In the genomic region with DNA sequence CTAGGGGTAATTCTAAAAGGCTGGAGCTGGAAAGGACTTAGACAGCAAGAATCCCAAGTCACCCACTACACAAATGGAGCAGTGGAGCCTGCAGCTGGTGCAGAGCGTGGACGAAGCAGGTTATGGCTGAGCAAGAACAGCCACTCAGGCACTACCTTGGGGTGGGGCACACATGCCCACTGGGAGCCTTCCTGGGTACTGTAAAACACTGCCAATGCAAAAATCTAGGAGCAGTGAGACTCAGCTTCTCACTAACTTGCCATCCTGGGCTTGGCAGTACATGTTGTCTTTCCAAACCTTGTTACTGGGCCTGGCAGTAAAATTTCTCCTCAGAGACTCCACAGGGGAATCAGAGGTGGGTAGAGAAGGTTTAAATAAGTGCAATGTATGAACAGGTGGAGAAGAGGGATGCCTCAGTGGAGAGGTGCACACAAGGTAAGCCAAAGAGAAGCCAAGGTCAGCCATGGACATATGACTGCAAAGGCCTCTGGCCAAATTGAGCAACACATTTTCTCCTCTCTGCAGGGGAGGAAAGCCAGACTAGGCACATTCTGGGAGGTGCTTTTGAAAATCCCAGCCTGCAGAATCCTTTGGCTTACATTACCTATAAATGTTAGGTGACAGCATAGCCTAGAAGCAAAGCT, we compare ENCODE assay signal across 24 cellular contexts.
A peak's percentile ranks its signal among the peaks of the same experiment; 100 is the strongest.
DNase-seq lines count a peak whose midpoint lies in the region; ATAC-seq and TF ChIP-seq lines count a peak whose summit lies in the region.
"Had no signal": no experiment of that assay in that cellular context is flagged by ENCODE, and none has a peak within 500 bp of the region (broad histone marks: within the 10 kb centered on the region; RNA-seq: fewer than 3 reads in every experiment).

No MANE protein-coding gene starts in this region.

- 100% methylated on average over 2 of the region's 2 CpGs for WGBS in mammary epithelial cell (ENCODE audit: low coverage, missing lambda C conversion rate)
- 40 to 87% (median 65%) methylated on average over 2 of the region's 2 CpGs for WGBS in spleen, 5 donors

- H3K9ac ChIP-seq in mammary epithelial cell (ENCODE audit: insufficient read depth, low read length): no peak overlapping the region

- TF ChIP-seq POLR2A in spleen (IDR thresholded peaks at IDR 0.05): no peak

- peaks cover 15% of the 10 kb centered on the region for H3K4me1 Mint-ChIP-seq in activated CD8-positive, alpha-beta memory T cell treated with anti-CD3 and anti-CD28 coated beads, Interleukin-2, amount 10 ng/mL, durations not matched to agents 7 days and 5 days

- no peaks in the 10 kb centered on the region for H3K79me2 ChIP-seq in mammary epithelial cell (ENCODE audit: insufficient read depth, low read length)

- peak overlapping the region; percentile 55 for H3K27ac Mint-ChIP-seq in activated CD8-positive, alpha-beta memory T cell treated with anti-CD3 and anti-CD28 coated beads, Interleukin-2, amount 10 ng/mL, durations not matched to agents 7 days and 5 days

- H3K9me3 ChIP-seq in mammary epithelial cell (replicated peaks; ENCODE audit: insufficient read depth, low read length): no peaks in the 10 kb centered on the region
- H3K9me3 ChIP-seq in spleen: no peaks in the 10 kb centered on the region
- H3K9me3 ChIP-seq: body of pancreas, ovary, stomach, upper lobe of right lung had no signal

- intact Hi-C loops in mammary epithelial cell (cut with micrococcal nuclease): no loop called here
- intact Hi-C loops in spleen (cut with DNase I; ENCODE audit: low total_unique reads): no loop called here

- no peak overlapping the region for H3K27ac ChIP-seq in mammary epithelial cell (ENCODE audit: insufficient read depth, low read depth, low read length)
- H3K27ac ChIP-seq in spleen: no peak overlapping the region
- H3K27ac ChIP-seq: body of pancreas, coronary artery, ovary, upper lobe of right lung, VCaP had no signal

- peaks cover 7% of the 10 kb centered on the region for H3K27me3 Mint-ChIP-seq in activated CD8-positive, alpha-beta memory T cell treated with anti-CD3 and anti-CD28 coated beads, Interleukin-2, amount 10 ng/mL, durations not matched to agents 7 days and 5 days
- H3K27me3 Mint-ChIP-seq: activated T-cell treated with anti-CD3 and anti-CD28 coated beads, Interleukin-2, amount 50 U/mL, for 24 hours; memory B cell; naive B cell had no signal

- DNase-seq in activated CD8-positive, alpha-beta memory T cell treated with anti-CD3 and anti-CD28 coated beads, Interleukin-2, amount 10 ng/mL, durations not matched to agents 7 days and 5 days: no peak
- no peak for DNase-seq in activated CD8-positive, alpha-beta memory T cell treated with anti-CD3 and anti-CD28 coated beads for 24 hours
- DNase-seq in mammary epithelial cell (no peak), spleen (peak; percentile 56)
- DNase-seq: activated CD4-positive, alpha-beta T cell treated with anti-CD3 and anti-CD28 coated beads, Interleukin-2, amount 50 U/mL, for 4 hours; activated T-cell treated with anti-CD3 and anti-CD28 coated beads, Interleukin-2, amount 50 U/mL, for 24 hours; islet precursor cell; NCI-H2081; NCI-H510A; ovary; Right ventricle myocardium superior; stomach; upper lobe of right lung had no signal

- peaks cover 19% of the 10 kb centered on the region for H3K4me1 ChIP-seq in mammary epithelial cell (ENCODE audit: insufficient read depth, low read length)
- H3K4me1 ChIP-seq in spleen: no peaks in the 10 kb centered on the region
- H3K4me1 ChIP-seq: body of pancreas, upper lobe of right lung had no signal

- TF ChIP-seq CTCF in mammary epithelial cell (conservative IDR thresholded peaks at IDR 0.05 in 1 of 2, IDR thresholded peaks at IDR 0.05 in 1 of 2; ENCODE audit: extremely low read depth in 1 of 2, insufficient read depth in 1 of 2, low read depth in 1 of 2, low read length in 2 of 2): no peak
- no peak for TF ChIP-seq CTCF in spleen (IDR thresholded peaks at IDR 0.05 in 8 of 11, conservative IDR thresholded peaks at IDR 0.05 in 3 of 11)

- no peak overlapping the region for H3K4me3 ChIP-seq in mammary epithelial cell (replicated peaks in 1 of 3; ENCODE audit: insufficient read depth in 1 of 3, low read depth in 2 of 3, low read length in 3 of 3)
- H3K4me3 ChIP-seq in spleen: no peak overlapping the region
- H3K4me3 ChIP-seq: body of pancreas, coronary artery, ovary, stomach, upper lobe of right lung had no signal

- ATAC-seq in activated CD8-positive, alpha-beta memory T cell treated with anti-CD3 and anti-CD28 coated beads, Interleukin-2, amount 10 ng/mL, durations not matched to agents 7 days and 5 days: no peak
- ATAC-seq in HG02571 (IDR thresholded peaks at IDR 0.05; ENCODE audit: unreplicated experiment) (peak; percentile 3), HG02852 (IDR thresholded peaks at IDR 0.05; ENCODE audit: unreplicated experiment) (no peak), GM18867 (IDR thresholded peaks at IDR 0.05; ENCODE audit: unreplicated experiment) (no peak), HG02759 (IDR thresholded peaks at IDR 0.05; ENCODE audit: unreplicated experiment) (no peak)
- ATAC-seq: body of pancreas, sciatic nerve had no signal

- H3K4me3 Mint-ChIP-seq in activated CD8-positive, alpha-beta memory T cell treated with anti-CD3 and anti-CD28 coated beads, Interleukin-2, amount 10 ng/mL, durations not matched to agents 7 days and 5 days: no peak overlapping the region
- H3K4me3 Mint-ChIP-seq: activated T-cell treated with anti-CD3 and anti-CD28 coated beads, Interleukin-2, amount 50 U/mL, for 24 hours; memory B cell; naive B cell had no signal

- peak overlapping the region; percentile 12 for H3K4me2 ChIP-seq in mammary epithelial cell (ENCODE audit: insufficient read depth, low read depth, low read length)

- CTCF ChIA-PET in activated CD8-positive, alpha-beta memory T cell treated with anti-CD3 and anti-CD28 coated beads, Interleukin-2, amount 10 ng/mL, durations not matched to agents 7 days and 5 days (lab: Charles Lee): interaction anchor here (1.5 kb wide), 1 partner anchor 11 kb away, joined by 3 read pairs; no protein-coding TSS in a partner anchor
- CTCF ChIA-PET in mammary epithelial cell (lab: Charles Lee; ENCODE audit: low non-redundant PET): no interaction called here

- dilution Hi-C loops in mammary epithelial cell (cut with HindIII; ENCODE audit: low sequenced_read_pairs): no loop called here

- H3K36me3 ChIP-seq in mammary epithelial cell (ENCODE audit: insufficient read depth, low read length): no peaks in the 10 kb centered on the region
- H3K36me3 ChIP-seq in spleen: no peaks in the 10 kb centered on the region
- H3K36me3 ChIP-seq: ovary, stomach, upper lobe of right lung had no signal

- no peaks in the 10 kb centered on the region for H3K9me3 Mint-ChIP-seq in activated CD8-positive, alpha-beta memory T cell treated with anti-CD3 and anti-CD28 coated beads, Interleukin-2, amount 10 ng/mL, durations not matched to agents 7 days and 5 days (ENCODE audit: low read depth)
- H3K9me3 Mint-ChIP-seq: activated T-cell treated with anti-CD3 and anti-CD28 coated beads, Interleukin-2, amount 50 U/mL, for 24 hours; memory B cell had no signal

- H3K27me3 ChIP-seq in mammary epithelial cell (ENCODE audit: insufficient read depth, low read length) (no peaks in the 10 kb centered on the region), spleen (replicated peaks in 1 of 7) (no peaks in the 10 kb centered on the region)
- H3K27me3 ChIP-seq: body of pancreas, ovary, stomach, upper lobe of right lung had no signal

- H3K36me3 Mint-ChIP-seq in activated CD8-positive, alpha-beta memory T cell treated with anti-CD3 and anti-CD28 coated beads, Interleukin-2, amount 10 ng/mL, durations not matched to agents 7 days and 5 days: no peaks in the 10 kb centered on the region
- H3K36me3 Mint-ChIP-seq: activated naive CD4-positive, alpha-beta T cell treated with anti-CD3 and anti-CD28 coated beads, Interleukin-2, amount 50 U/mL, for 72 hours; memory B cell; naive B cell had no signal

- H4K20me1 ChIP-seq in mammary epithelial cell (ENCODE audit: insufficient read depth, low read length): no peaks in the 10 kb centered on the region

- BruUV-seq in mammary epithelial cell (replicated peaks; lab: Mats Ljungman, UMichigan): no TSS peak

- H2AFZ ChIP-seq in mammary epithelial cell (ENCODE audit: low read depth, low read length): peak overlapping the region; percentile 69

- in situ Hi-C loops in mammary epithelial cell (cut with MboI; ENCODE audit: low sequenced_read_pairs in 2 of 2): no loop called here
